Comparison of ENCODE assay signal across 8 cellular contexts in genomic region chr1:110208916-110209650, GRCh38. TPM values are rescaled to one million over a fixed set of nuclear protein-coding genes. Genes with fewer than 3 reads are reported as not detected.
DNase-seq lines count a peak whose midpoint lies in the region; ATAC-seq and TF ChIP-seq lines count a peak whose summit lies in the region.
"Had no signal": no experiment of that assay in that cellular context is flagged by ENCODE, and none has a peak within 500 bp of the region (broad histone marks: within the 10 kb centered on the region; RNA-seq: fewer than 3 reads in every experiment).

No MANE protein-coding gene starts in this region.

- POLR2A ChIA-PET in HEK293 (lab: Yijun Ruan, JAX) (interaction anchor here (0.6 to 4.2 kb wide), 3 partner anchors 103 to 224 kb away, joined by 3 to 26 read pairs (median 4); partner anchors contain the start of gene RBM15), T-cell (lab: Charles Lee) (interaction anchor here (0.6 kb wide), 2 partner anchors 55 to 254 kb away, joined by 3 to 4 read pairs; no protein-coding TSS in a partner anchor)

- TF ChIP-seq POLR2A in gastroesophageal sphincter (IDR thresholded peaks at IDR 0.05), result no peak

- ATAC-seq in T-cell (replicated peaks in 1 of 4) (no peak), gastroesophageal sphincter (no peak), GM21619 (IDR thresholded peaks at IDR 0.05; ENCODE audit: unreplicated experiment) (no peak), HG02870 (IDR thresholded peaks at IDR 0.05; ENCODE audit: unreplicated experiment) (no peak)

- no peaks in the 10 kb centered on the region for H3K9me3 Mint-ChIP-seq in T-cell

- 51 to 55% methylated on average over 5 to 6 of the region's 7 CpGs for WGBS in gastroesophageal sphincter (ENCODE audit: low coverage in 1 of 2), 2 donors
- WGBS in smooth muscle cell (ENCODE audit: low lambda C conversion rate), result 43% methylated on average over 7 of the region's 7 CpGs

- no peaks in the 10 kb centered on the region for H3K27me3 Mint-ChIP-seq in T-cell

- H4K20me1 ChIP-seq in smooth muscle cell (ENCODE audit: low read depth), result peaks cover 19% of the 10 kb centered on the region

- H3K36me3 ChIP-seq in HEK293 (ENCODE audit: control insufficient read depth in 2 of 2, insufficient read depth in 1 of 2, low read length in 2 of 2), result no peaks in the 10 kb centered on the region
- H3K36me3 ChIP-seq in gastroesophageal sphincter, result no peaks in the 10 kb centered on the region
- H3K36me3 ChIP-seq in smooth muscle cell (ENCODE audit: low read depth), result no peaks in the 10 kb centered on the region

- H3K27ac Mint-ChIP-seq in T-cell, result peak overlapping the region; percentile 91 to 94

- H3K4me2 ChIP-seq in smooth muscle cell, result peak overlapping the region; percentile 99

- TF ChIP-seq EP300 in gastroesophageal sphincter (IDR thresholded peaks at IDR 0.05), result no peak

- H3K27ac ChIP-seq in HEK293 (ENCODE audit: extremely low read depth, low read depth, low read length) (peak overlapping the region; percentile 61; the same call in 1 of the 2 replicates), gastroesophageal sphincter (peak overlapping the region; percentile 29 to 86 (median 85)), smooth muscle cell (ENCODE audit: low read depth) (no peak overlapping the region)

- H3K79me2 ChIP-seq in smooth muscle cell (ENCODE audit: low read depth), result no peaks in the 10 kb centered on the region

- CTCF ChIA-PET in HEK293 (lab: Yijun Ruan, JAX) (interaction anchor here (0.6 to 20.2 kb wide), 36 partner anchors 8 to 288 kb away, joined by 3 to 662 read pairs (median 7); partner anchors contain the start of gene RBM15), T-cell (lab: Charles Lee) (interaction anchor here (0.6 to 10.0 kb wide), 27 partner anchors 12 to 988 kb away, joined by 3 to 181 read pairs (median 6); partner anchors contain the start of gene RBM15 (in 1 of the 2))

- peak overlapping the region; percentile 76 to 86 (median 85) for H3K4me3 Mint-ChIP-seq in T-cell

- H3K4me1 Mint-ChIP-seq in T-cell, result peaks cover 48 to 53% (median 49%) of the 10 kb centered on the region in 3 donors

- peaks cover 7% of the 10 kb centered on the region for H3F3A ChIP-seq in smooth muscle cell (ENCODE audit: low read depth)

- H3K9ac ChIP-seq in smooth muscle cell (ENCODE audit: low read depth), result no peak overlapping the region

- TF ChIP-seq CTCF in HEK293 (tag by site-specific recombination; IDR thresholded peaks at IDR 0.05) (no peak), gastroesophageal sphincter (IDR thresholded peaks at IDR 0.05) (no peak), smooth muscle cell (IDR thresholded peaks at IDR 0.05; ENCODE audit: borderline replicate concordance, insufficient read depth, poor library complexity, severe bottlenecking) (no peak)

- peak in 1 of 34 experiments; percentile 14 for DNase-seq in T-cell
- DNase-seq in smooth muscle cell (lab: John Stamatoyannopoulos, UW; ENCODE audit: unreplicated experiment), result no peak
- DNase-seq in DMS79 treated with DMSO at 0.1 percent for 48 hours (lab: John Stamatoyannopoulos, UW), result no peak
- DNase-seq: cerebellar nuclear complex had no signal

- no peaks in the 10 kb centered on the region for H3K27me3 ChIP-seq in gastroesophageal sphincter
- H3K27me3 ChIP-seq in smooth muscle cell (ENCODE audit: low read depth), result peaks cover 14% of the 10 kb centered on the region

- no peaks in the 10 kb centered on the region for H3K36me3 Mint-ChIP-seq in T-cell

- H2AFZ ChIP-seq in smooth muscle cell (ENCODE audit: low read depth), result peak overlapping the region; percentile 96

- H3K4me3 ChIP-seq in HEK293 (ENCODE audit: low read depth, low read length), result no peak overlapping the region; the same call in 1 of the 2 replicates
- peak overlapping the region; percentile 43 to 94 for H3K4me3 ChIP-seq in gastroesophageal sphincter
- peak overlapping the region; percentile 64 for H3K4me3 ChIP-seq in smooth muscle cell

- H3K9me3 ChIP-seq in HEK293 (ENCODE audit: control insufficient read depth, insufficient read depth, low read depth, low read length) (no peaks in the 10 kb centered on the region), gastroesophageal sphincter (no peaks in the 10 kb centered on the region), smooth muscle cell (replicated peaks; ENCODE audit: low read depth) (no peaks in the 10 kb centered on the region)

- H3K4me1 ChIP-seq in HEK293 (ENCODE audit: control insufficient read depth, insufficient read depth, low read length) (peaks cover 5% of the 10 kb centered on the region), gastroesophageal sphincter (peaks cover 0 to 54% (median 11%) of the 10 kb centered on the region in 3 donors), smooth muscle cell (ENCODE audit: low read depth) (peaks cover 30% of the 10 kb centered on the region)

TF ChIP-seq in HEK293, 187 proteins besides CTCF, POLR2A, EP300 and RAD21:
- TF ChIP-seq FEZF1 (tag by site-specific recombination; IDR thresholded peaks at IDR 0.05) (no peak), TRIM28 (IDR thresholded peaks at IDR 0.05; ENCODE audit: borderline replicate concordance, low read length) (0 out of 2 replicates have a peak, but pooled peaks have one; percentile 40)

RNA-seq across cellular contexts. Expression of gene KCNC4, which starts 1.0 kb away (rescaled TPM):
- total RNA-seq in T-cell, result 10 to 100 TPM; 11.0 to 19.4 (median 15.0) TPM
- total RNA-seq in gastroesophageal sphincter, result 10 to 100 TPM in 3 of 4 donors, 1 to 10 TPM in 1; 9.0 to 16.0 (median 13.4) TPM
- 2.0 and 4.6 TPM in 2 replicates for total RNA-seq in smooth muscle cell
- polyA plus RNA-seq in smooth muscle cell, result 5.3 and 6.0 TPM in 2 replicates

RNA-seq across cellular contexts. Expression of gene SLC6A17, which starts 58.8 kb away (rescaled TPM):
- total RNA-seq in T-cell (not detected), gastroesophageal sphincter (1 to 10 TPM in 2 of 4 donors, under 1 TPM in 2; under 0.01 to 1.7 (median 0.91) TPM), smooth muscle cell (4.0 and 5.6 TPM in 2 replicates)
- polyA plus RNA-seq in smooth muscle cell, result 3.2 and 4.2 TPM in 2 replicates
